ENCODE assay signal across 30 cellular contexts in the genomic region with DNA sequence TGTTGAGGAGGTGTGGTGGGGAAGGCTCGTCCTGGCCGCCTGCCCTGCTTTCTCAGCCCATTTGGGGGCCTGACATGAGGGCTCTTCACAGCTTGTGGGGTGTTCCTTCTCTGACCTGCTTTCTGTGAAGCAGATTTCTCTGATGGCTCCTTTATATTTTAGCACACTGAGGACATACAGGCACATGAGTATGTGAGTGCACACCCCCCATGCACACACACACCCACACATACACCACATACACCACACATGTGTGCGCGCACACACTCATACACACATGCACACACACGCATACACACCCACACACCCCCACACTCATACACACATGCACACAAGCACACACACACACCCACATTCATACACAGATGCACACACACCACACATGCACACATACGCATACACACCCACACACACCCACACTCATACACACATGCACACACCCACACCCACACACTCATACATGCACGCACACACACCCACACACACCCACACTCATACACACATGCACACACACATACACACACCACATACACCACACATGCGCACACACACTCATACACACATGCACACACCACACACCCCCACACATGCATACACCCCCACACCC.
DNase-seq lines count a peak whose midpoint lies in the region; ATAC-seq and TF ChIP-seq lines count a peak whose summit lies in the region.
"Had no signal": no experiment of that assay in that cellular context is flagged by ENCODE, and none has a peak within 500 bp of the region (broad histone marks: within the 10 kb centered on the region; RNA-seq: fewer than 3 reads in every experiment).

No MANE protein-coding gene starts in this region.

- H3K27me3 Mint-ChIP-seq in GM23338 (ENCODE audit: insufficient read depth, low read depth, poor library complexity), result peaks cover 9% of the 10 kb centered on the region
- H3K27me3 Mint-ChIP-seq: activated CD4-positive, alpha-beta memory T cell treated with anti-CD3 and anti-CD28 coated beads, Interleukin-2, amount 10 ng/mL, durations not matched to agents 7 days and 5 days; naive thymus-derived CD4-positive, alpha-beta T cell had no signal

- H2AFZ ChIP-seq in GM23338 (no peak overlapping the region), trophoblast cell (ENCODE audit: insufficient read depth, low read length, poor library complexity) (no peak overlapping the region)
- H2AFZ ChIP-seq: PC-9 had no signal

- peak overlapping the region; percentile 50; the same call in 1 of the 2 replicates for H3K27ac Mint-ChIP-seq in GM23338
- H3K27ac Mint-ChIP-seq: activated CD4-positive, alpha-beta memory T cell treated with anti-CD3 and anti-CD28 coated beads, Interleukin-2, amount 10 ng/mL, durations not matched to agents 7 days and 5 days; CD14-positive monocyte; stimulated activated effector memory CD8-positive, alpha-beta T cell treated with anti-CD3 and anti-CD28 coated beads, Interleukin-12 subunit alpha, Interleukin-12 subunit beta, amount 100 ng/mL, for 72 hours had no signal

- H3K36me3 ChIP-seq in GM23338 (ENCODE audit: insufficient read depth) (no peaks in the 10 kb centered on the region), trophoblast cell (ENCODE audit: control insufficient read depth in 1 of 2, insufficient read depth in 2 of 2, low read length in 2 of 2) (peaks cover 96 to 97% of the 10 kb centered on the region in 2 experiments), aorta (ENCODE audit: control insufficient read depth in 1 of 2, insufficient read depth in 2 of 2, low read length in 1 of 2) (no peaks in the 10 kb centered on the region)
- H3K36me3 ChIP-seq: upper lobe of right lung had no signal

- no peak overlapping the region for H3K18ac ChIP-seq in trophoblast cell (ENCODE audit: low read length)

- no peak overlapping the region for H4K8ac ChIP-seq in trophoblast cell (ENCODE audit: low read depth, low read length)

- no peak overlapping the region for H4K91ac ChIP-seq in trophoblast cell (ENCODE audit: low read depth, low read length)

- intact Hi-C loops in aorta (cut with DNase I), result no loop called here

- H3K27me3 ChIP-seq in GM23338 (ENCODE audit: insufficient read depth), result no peaks in the 10 kb centered on the region
- no peaks in the 10 kb centered on the region for H3K27me3 ChIP-seq in trophoblast cell (ENCODE audit: insufficient read depth, low read length)
- H3K27me3 ChIP-seq in aorta (ENCODE audit: control insufficient read depth in 1 of 2, insufficient read depth in 2 of 2, low read length in 1 of 2), result no peaks in the 10 kb centered on the region
- H3K27me3 ChIP-seq: adrenal gland, upper lobe of right lung had no signal

- H4K12ac ChIP-seq in trophoblast cell (ENCODE audit: low read depth, low read length), result no peak overlapping the region

- no peak overlapping the region for H3K14ac ChIP-seq in trophoblast cell (ENCODE audit: low read length)

- peaks cover 8% of the 10 kb centered on the region; the same call in 2 of the 3 replicates for H3K36me3 Mint-ChIP-seq in GM23338 (ENCODE audit: low read depth)
- H3K36me3 Mint-ChIP-seq: CD14-positive monocyte; naive thymus-derived CD4-positive, alpha-beta T cell had no signal

- no peaks in the 10 kb centered on the region for H3K9me2 ChIP-seq in GM23338 (ENCODE audit: insufficient read depth)

- no peaks in the 10 kb centered on the region for H3F3A ChIP-seq in GM23338 (replicated peaks; ENCODE audit: low read depth)

- DNase-seq in GM23338 (ENCODE audit: low spot score), result no peak
- DNase-seq in amniotic epithelial cell (ENCODE audit: low read depth), result peak; percentile 42
- DNase-seq in fibroblast of villous mesenchyme (ENCODE audit: low read depth), result peak; percentile 62
- DNase-seq in trophoblast cell, result no peak
- DNase-seq in aorta, result no peak
- DNase-seq: activated CD4-positive, alpha-beta memory T cell treated with anti-CD3 and anti-CD28 coated beads, Interleukin-2, amount 10 ng/mL, durations not matched to agents 7 days and 5 days; activated CD4-positive, alpha-beta T cell treated with anti-CD3 and anti-CD28 coated beads for 1 hour; activated CD8-positive, alpha-beta memory T cell treated with anti-CD3 and anti-CD28 coated beads, Interleukin-2, amount 50 U/mL, for 4 hours; activated naive CD4-positive, alpha-beta T cell; adrenal gland; Caco-2; DMS53; effector memory CD4-positive, alpha-beta T cell; erythroblast; GOT3; left ventricle myocardium superior; naive thymus-derived CD4-positive, alpha-beta T cell; NCI-H1417; NCI-H2029 treated with DMSO at 0.1 percent for 48 hours; PC-9; SHP77; substantia nigra; T-helper 2 cell; upper lobe of right lung had no signal

- H3K79me1 ChIP-seq in trophoblast cell (ENCODE audit: low read length), result no peaks in the 10 kb centered on the region

- H3K4me3 Mint-ChIP-seq in GM23338, result no peak overlapping the region
- H3K4me3 Mint-ChIP-seq: activated CD4-positive, alpha-beta memory T cell treated with anti-CD3 and anti-CD28 coated beads, Interleukin-2, amount 10 ng/mL, durations not matched to agents 7 days and 5 days; CD14-positive monocyte; naive thymus-derived CD4-positive, alpha-beta T cell; stimulated activated effector memory CD8-positive, alpha-beta T cell treated with anti-CD3 and anti-CD28 coated beads, Interleukin-12 subunit alpha, Interleukin-12 subunit beta, amount 100 ng/mL, for 72 hours had no signal

- H3K27ac ChIP-seq in GM23338 (ENCODE audit: low read depth) (no peak overlapping the region), trophoblast cell (ENCODE audit: low read depth, low read length) (no peak overlapping the region), aorta (ENCODE audit: low read depth in 1 of 2, low read length in 2 of 2) (no peak overlapping the region)
- H3K27ac ChIP-seq: adrenal gland, coronary artery, HL-60, PC-9, upper lobe of right lung had no signal

- H3K4me1 ChIP-seq in GM23338 (ENCODE audit: insufficient read depth) (no peaks in the 10 kb centered on the region), trophoblast cell (ENCODE audit: control insufficient read depth in 1 of 2, insufficient read depth in 2 of 2, low read length in 2 of 2) (no peaks in the 10 kb centered on the region), aorta (ENCODE audit: control insufficient read depth in 1 of 2, insufficient read depth in 2 of 2, low read length in 2 of 2) (no peaks in the 10 kb centered on the region)
- H3K4me1 ChIP-seq: adrenal gland, Caco-2, upper lobe of right lung had no signal

- peaks cover 22% of the 10 kb centered on the region for H3K9me3 ChIP-seq in trophoblast cell (ENCODE audit: insufficient read depth, low read depth, low read length)
- H3K9me3 ChIP-seq in aorta (ENCODE audit: control insufficient read depth, low read length), result no peaks in the 10 kb centered on the region
- H3K9me3 ChIP-seq: adrenal gland, Caco-2, upper lobe of right lung had no signal

- no peak overlapping the region for H2BK5ac ChIP-seq in trophoblast cell (ENCODE audit: low read depth, low read length, poor library complexity)

- TF ChIP-seq CTCF in GM23338 (conservative IDR thresholded peaks at IDR 0.05; ENCODE audit: low read depth in 2 of 2) (no peak), fibroblast of villous mesenchyme (IDR thresholded peaks at IDR 0.05; ENCODE audit: insufficient read depth, low read depth, low read length) (no peak)

- H3K9me3 Mint-ChIP-seq in GM23338, result peaks cover 9% of the 10 kb centered on the region
- H3K9me3 Mint-ChIP-seq: stimulated activated effector memory CD8-positive, alpha-beta T cell treated with anti-CD3 and anti-CD28 coated beads, Interleukin-12 subunit alpha, Interleukin-12 subunit beta, amount 100 ng/mL, for 72 hours had no signal

- H3K4me2 ChIP-seq in GM23338 (no peak overlapping the region), trophoblast cell (ENCODE audit: low read length) (no peak overlapping the region)
- H3K4me2 ChIP-seq: PC-9 had no signal

- H4K20me1 ChIP-seq in GM23338 (replicated peaks; ENCODE audit: insufficient read depth), result no peaks in the 10 kb centered on the region

- no peak overlapping the region for H2AK5ac ChIP-seq in trophoblast cell (ENCODE audit: low read length)

- H3K4me1 Mint-ChIP-seq in GM23338, result no peaks in the 10 kb centered on the region
- H3K4me1 Mint-ChIP-seq: activated CD4-positive, alpha-beta memory T cell treated with anti-CD3 and anti-CD28 coated beads, Interleukin-2, amount 10 ng/mL, durations not matched to agents 7 days and 5 days; CD14-positive monocyte; stimulated activated effector memory CD8-positive, alpha-beta T cell treated with anti-CD3 and anti-CD28 coated beads, Interleukin-12 subunit alpha, Interleukin-12 subunit beta, amount 100 ng/mL, for 72 hours had no signal

- H3K79me2 ChIP-seq in GM23338 (replicated peaks; ENCODE audit: insufficient read depth) (no peaks in the 10 kb centered on the region), trophoblast cell (ENCODE audit: control insufficient read depth, insufficient read depth, low read length, poor library complexity) (no peaks in the 10 kb centered on the region)

- WGBS in trophoblast cell (ENCODE audit: extremely low coverage, insufficient coverage, insufficient read length), result no CpG with 5 or more reads among the region's 8 CpGs
- WGBS in aorta, 2 donors, result 85 to 90% methylated on average over 8 of the region's 8 CpGs

- no peak overlapping the region for H3K23ac ChIP-seq in trophoblast cell (ENCODE audit: low read length)

- H2BK12ac ChIP-seq in trophoblast cell (ENCODE audit: low read length), result no peak overlapping the region

- H3K4ac ChIP-seq in trophoblast cell (ENCODE audit: low read depth, low read length), result no peak overlapping the region

- no peak overlapping the region for H3K4me3 ChIP-seq in GM23338
- H3K4me3 ChIP-seq in fibroblast of villous mesenchyme (ENCODE audit: low read depth, low read length), result no peak overlapping the region
- H3K4me3 ChIP-seq in trophoblast cell (ENCODE audit: low read depth, low read length), result peak overlapping the region; percentile 38
- no peak overlapping the region for H3K4me3 ChIP-seq in aorta (ENCODE audit: low read length in 2 of 2)
- H3K4me3 ChIP-seq: adrenal gland, coronary artery, PC-9, upper lobe of right lung had no signal

- no peak overlapping the region for H2BK120ac ChIP-seq in trophoblast cell (ENCODE audit: insufficient read depth, low read length, poor library complexity)

- ATAC-seq in GM23338, result no peak
- ATAC-seq in aorta (ENCODE audit: low FRiP score), result no peak
- no peak for ATAC-seq in HG03196 (IDR thresholded peaks at IDR 0.05; ENCODE audit: unreplicated experiment)
- ATAC-seq in HG03442 (IDR thresholded peaks at IDR 0.05; ENCODE audit: unreplicated experiment), result no peak
- ATAC-seq: left ventricle myocardium superior; naive thymus-derived CD4-positive, alpha-beta T cell; stimulated activated effector memory CD8-positive, alpha-beta T cell treated with anti-CD3 and anti-CD28 coated beads, Interleukin-12 subunit alpha, Interleukin-12 subunit beta, amount 100 ng/mL, for 72 hours; upper lobe of right lung had no signal

- H3K9ac ChIP-seq in trophoblast cell (ENCODE audit: low read length), result no peak overlapping the region

Comparison
In these comparisons a context has a peak if more than half of its experiments do, and no peak if none do; other contexts are left out.
1. DNase-seq: peak in amniotic epithelial cell (single experiment) and fibroblast of villous mesenchyme (single experiment); none in GM23338 (single experiment), trophoblast cell (0 of 2) and aorta (0 of 2).